In the genomic region with DNA sequence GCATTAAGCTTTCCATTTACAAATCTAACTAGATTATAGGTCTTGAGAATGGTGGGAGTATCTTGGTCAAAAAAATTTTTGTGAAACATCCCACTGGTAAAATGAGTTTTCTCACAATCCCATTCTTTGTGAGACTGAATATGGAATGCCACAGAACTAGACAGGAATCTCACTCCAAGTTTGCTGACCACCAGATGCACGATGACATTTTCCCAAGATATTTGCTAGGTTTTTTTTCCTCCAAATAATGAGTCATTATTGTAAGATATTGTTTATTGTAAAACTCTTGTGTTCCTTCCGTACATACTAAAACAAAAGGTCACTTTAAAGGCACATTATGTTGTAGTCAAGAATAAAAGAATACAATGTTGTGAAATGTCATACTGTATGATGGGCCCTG, we compare ENCODE assay signal across 29 cellular contexts. TPM values are rescaled to one million over a fixed set of nuclear protein-coding genes. Genes with fewer than 3 reads are reported as not detected.
A peak's percentile ranks its signal among the peaks of the same experiment; 100 is the strongest.
DNase-seq lines count a peak whose midpoint lies in the region; ATAC-seq and TF ChIP-seq lines count a peak whose summit lies in the region.
"Had no signal": no experiment of that assay in that cellular context is flagged by ENCODE, and none has a peak within 500 bp of the region (broad histone marks: within the 10 kb centered on the region; RNA-seq: fewer than 3 reads in every experiment).

No MANE protein-coding gene starts in this region.

- DNase-seq in AG08396 (ENCODE audit: low spot score) = peak; percentile 25
- peak; percentile 53 for DNase-seq in LHCN-M2 (ENCODE audit: low read depth)
- DNase-seq in brain microvascular endothelial cell = peak; percentile 22
- DNase-seq in foreskin melanocyte = peak; percentile 95
- DNase-seq in NCI-H1417 treated with DMSO at 0.1 percent for 48 hours (lab: John Stamatoyannopoulos, UW) = no peak
- DNase-seq in GM20000 (ENCODE audit: low spot score) = no peak
- DNase-seq in neural progenitor cell (ENCODE audit: low spot score) = no peak
- DNase-seq: activated CD4-positive, alpha-beta T cell treated with anti-CD3 and anti-CD28 coated beads, Interleukin-2, amount 10 ng/mL, durations not matched to agents 7 days and 5 days; activated naive CD4-positive, alpha-beta T cell treated with anti-CD3 and anti-CD28 coated beads, Interleukin-2, amount 10 ng/mL, durations not matched to agents 7 days and 5 days; aorta; Calu3; DND-41; effector CD8-positive, alpha-beta T cell; H7; NCI-H1092; NCI-H1930; nephron progenitor cell; OCI-M1; pancreas; right lobe of liver; T-helper 9 cell; upper lobe of right lung had no signal

- no peak overlapping the region for H3K4me3 Mint-ChIP-seq in neural progenitor cell
- H3K4me3 Mint-ChIP-seq: activated CD4-positive, alpha-beta T cell treated with anti-CD3 and anti-CD28 coated beads, Interleukin-2, amount 10 ng/mL, durations not matched to agents 7 days and 5 days; activated naive CD4-positive, alpha-beta T cell treated with anti-CD3 and anti-CD28 coated beads, Interleukin-2, amount 10 ng/mL, durations not matched to agents 7 days and 5 days; activated T-helper 1 cell treated with anti-CD3 and anti-CD28 coated beads, Interleukin-12 subunit alpha, Interleukin-12 subunit beta, Interleukin-2, Interleukin-4 antibody, amounts not matched to agents 30 ng/mL and 10 ng/mL and 1 ng/mL, durations not matched to agents 14 hours and 24 hours and 36 hours; nephron progenitor cell had no signal

- H3F3A ChIP-seq in neural progenitor cell (ENCODE audit: low read depth) = no peaks in the 10 kb centered on the region

- H3K4me1 Mint-ChIP-seq in neural progenitor cell = no peaks in the 10 kb centered on the region
- H3K4me1 Mint-ChIP-seq: activated CD4-positive, alpha-beta T cell treated with anti-CD3 and anti-CD28 coated beads, Interleukin-2, amount 10 ng/mL, durations not matched to agents 7 days and 5 days; activated naive CD4-positive, alpha-beta T cell treated with anti-CD3 and anti-CD28 coated beads, Interleukin-2, amount 10 ng/mL, durations not matched to agents 7 days and 5 days; nephron progenitor cell had no signal

- H3K27me3 ChIP-seq in brain microvascular endothelial cell (replicated peaks) = no peaks in the 10 kb centered on the region
- H3K27me3 ChIP-seq in neural progenitor cell = no peaks in the 10 kb centered on the region
- H3K27me3 ChIP-seq: BLaER1 treated with 17β-estradiol and CSF1 and Interleukin-3, amounts not matched to agents 10 nM and 100 nM; pancreas; right lobe of liver; upper lobe of right lung had no signal

- no peak overlapping the region for H3K27ac Mint-ChIP-seq in neural progenitor cell
- H3K27ac Mint-ChIP-seq: activated CD4-positive, alpha-beta T cell treated with anti-CD3 and anti-CD28 coated beads, Interleukin-2, amount 10 ng/mL, durations not matched to agents 7 days and 5 days; activated naive CD4-positive, alpha-beta T cell treated with anti-CD3 and anti-CD28 coated beads, Interleukin-2, amount 10 ng/mL, durations not matched to agents 7 days and 5 days; activated T-helper 1 cell treated with anti-CD3 and anti-CD28 coated beads, Interleukin-12 subunit alpha, Interleukin-12 subunit beta, Interleukin-2, Interleukin-4 antibody, amounts not matched to agents 30 ng/mL and 10 ng/mL and 1 ng/mL, durations not matched to agents 14 hours and 24 hours and 36 hours; nephron progenitor cell had no signal

- H3K4me3 ChIP-seq in brain microvascular endothelial cell (ENCODE audit: low read depth, low read length) = no peak overlapping the region
- H3K4me3 ChIP-seq in neural progenitor cell = no peak overlapping the region
- H3K4me3 ChIP-seq: BLaER1 treated with 17β-estradiol and CSF1 and Interleukin-3, amounts not matched to agents 10 nM and 100 nM; lung; pancreas; right lobe of liver; upper lobe of right lung had no signal

- TF ChIP-seq CTCF in brain microvascular endothelial cell (IDR thresholded peaks at IDR 0.05; ENCODE audit: low read depth, low read length, missing control alignments) (no peak), GM20000 (IDR thresholded peaks at IDR 0.05; ENCODE audit: extremely low read depth, missing control alignments) (no peak), neural progenitor cell (IDR thresholded peaks at IDR 0.05) (no peak)

- H2AFZ ChIP-seq in neural progenitor cell (replicated peaks) = no peak overlapping the region

- peak overlapping the region; percentile 62 for H3K27ac ChIP-seq in brain microvascular endothelial cell
- H3K27ac ChIP-seq in neural progenitor cell = no peak overlapping the region
- H3K27ac ChIP-seq: BLaER1 treated with 17β-estradiol and CSF1 and Interleukin-3, amounts not matched to agents 10 nM and 100 nM; HL-60; pancreas; right lobe of liver; upper lobe of right lung had no signal

- H3K79me2 ChIP-seq in neural progenitor cell (ENCODE audit: low read depth) = no peaks in the 10 kb centered on the region

- no peak for ATAC-seq in GM21825 (IDR thresholded peaks at IDR 0.05; ENCODE audit: unreplicated experiment)
- ATAC-seq: HepG2, pancreas, right lobe of liver, Right ventricle myocardium inferior, upper lobe of right lung had no signal

- H3K9ac ChIP-seq in neural progenitor cell = no peak overlapping the region
- H3K9ac ChIP-seq: BLaER1 treated with 17β-estradiol and CSF1 and Interleukin-3, amounts not matched to agents 10 nM and 100 nM had no signal

- no peaks in the 10 kb centered on the region for H3K9me3 Mint-ChIP-seq in neural progenitor cell
- H3K9me3 Mint-ChIP-seq: activated CD4-positive, alpha-beta T cell treated with anti-CD3 and anti-CD28 coated beads, Interleukin-2, amount 10 ng/mL, durations not matched to agents 7 days and 5 days; activated naive CD4-positive, alpha-beta T cell treated with anti-CD3 and anti-CD28 coated beads, Interleukin-2, amount 10 ng/mL, durations not matched to agents 7 days and 5 days; activated T-helper 1 cell treated with anti-CD3 and anti-CD28 coated beads, Interleukin-12 subunit alpha, Interleukin-12 subunit beta, Interleukin-2, Interleukin-4 antibody, amounts not matched to agents 30 ng/mL and 10 ng/mL and 1 ng/mL, durations not matched to agents 14 hours and 24 hours and 36 hours; nephron progenitor cell had no signal

- no peaks in the 10 kb centered on the region for H4K20me1 ChIP-seq in neural progenitor cell (ENCODE audit: low read depth)
- H4K20me1 ChIP-seq: BLaER1 treated with 17β-estradiol and CSF1 and Interleukin-3, amounts not matched to agents 10 nM and 100 nM had no signal

- H3K36me3 Mint-ChIP-seq in neural progenitor cell = no peaks in the 10 kb centered on the region

- H3K36me3 ChIP-seq in brain microvascular endothelial cell (replicated peaks) (peaks cover 10% of the 10 kb centered on the region), neural progenitor cell (no peaks in the 10 kb centered on the region)
- H3K36me3 ChIP-seq: pancreas had no signal

- H3K4me2 ChIP-seq in neural progenitor cell = no peak overlapping the region
- H3K4me2 ChIP-seq: BLaER1 treated with 17β-estradiol and CSF1 and Interleukin-3, amounts not matched to agents 10 nM and 100 nM had no signal

- H3K27me3 Mint-ChIP-seq in neural progenitor cell (ENCODE audit: insufficient read depth, low read depth) = no peaks in the 10 kb centered on the region
- H3K27me3 Mint-ChIP-seq: activated CD4-positive, alpha-beta T cell treated with anti-CD3 and anti-CD28 coated beads, Interleukin-2, amount 10 ng/mL, durations not matched to agents 7 days and 5 days; activated naive CD4-positive, alpha-beta T cell treated with anti-CD3 and anti-CD28 coated beads, Interleukin-2, amount 10 ng/mL, durations not matched to agents 7 days and 5 days had no signal

- in situ Hi-C loops in brain microvascular endothelial cell (cut with HindIII; ENCODE audit: low pct_ligation_motif_present, low sequenced_read_pairs) = no loop called here

- H3K4me1 ChIP-seq in neural progenitor cell = no peaks in the 10 kb centered on the region
- H3K4me1 ChIP-seq: upper lobe of right lung had no signal

- H3K9me3 ChIP-seq in neural progenitor cell (ENCODE audit: low read depth) = no peaks in the 10 kb centered on the region
- H3K9me3 ChIP-seq: BLaER1 treated with 17β-estradiol and CSF1 and Interleukin-3, amounts not matched to agents 10 nM and 100 nM; pancreas; right lobe of liver; upper lobe of right lung had no signal

RNA-seq across cellular contexts. Expression of gene COPS2, which starts 53.9 kb away (rescaled TPM):
- 61.0 and 69.6 TPM in 2 replicates for total RNA-seq in LHCN-M2 (2014; rRNA removed)
- polyA plus RNA-seq in LHCN-M2 (2012) = 32.6 TPM
- total RNA-seq in neural progenitor cell (ENCODE audit: low replicate concordance) = 86.2 and 163 TPM in 2 replicates

RNA-seq across cellular contexts. Expression of gene SECISBP2L, which starts 55.3 kb away (rescaled TPM):
- 25.5 and 30.3 TPM in 2 replicates for total RNA-seq in LHCN-M2 (2014; rRNA removed)
- 6.6 TPM for polyA plus RNA-seq in LHCN-M2 (2012)
- 30.3 and 44.0 TPM in 2 replicates for total RNA-seq in neural progenitor cell (ENCODE audit: low replicate concordance)

Comparison
In these comparisons a context has a peak if more than half of its experiments do, and no peak if none do; other contexts are left out.
1. DNase-seq: peak in AG08396 (single experiment), LHCN-M2 (single experiment), brain microvascular endothelial cell (single experiment) and foreskin melanocyte (single experiment); none in NCI-H1417 treated with DMSO at 0.1 percent for 48 hours (single experiment), GM20000 (single experiment) and neural progenitor cell (single experiment).